Comparison of ENCODE assay signal across 1 cellular context in genomic region chr2:60152226-60152833, GRCh38.
TF ChIP-seq lines count a peak whose summit lies in the region.

No MANE protein-coding gene starts in this region.

TF ChIP-seq in GM23338, 12 proteins besides CTCF, POLR2A, EP300 and RAD21 (continued from another document):
- no peak for TF ChIP-seq REST (IDR thresholded peaks at IDR 0.05; ENCODE audit: unreplicated experiment)
- TF ChIP-seq NANOG (IDR thresholded peaks at IDR 0.05; ENCODE audit: borderline replicate concordance), result no peak
- TF ChIP-seq CREB1 (CRISPR knock-in tag; IDR thresholded peaks at IDR 0.05; ENCODE audit: low read depth), result no peak
- TF ChIP-seq ETS1 (IDR thresholded peaks at IDR 0.05), result no peak
- no peak for TF ChIP-seq JUNB (IDR thresholded peaks at IDR 0.05; ENCODE audit: unreplicated experiment)
- no peak for TF ChIP-seq STAT1 (IDR thresholded peaks at IDR 0.05; ENCODE audit: unreplicated experiment)
- no peak for TF ChIP-seq ZNF462 (CRISPR knock-in tag; IDR thresholded peaks at IDR 0.05)
